Comparison of ENCODE assay signal across 29 cellular contexts in the genomic region with DNA sequence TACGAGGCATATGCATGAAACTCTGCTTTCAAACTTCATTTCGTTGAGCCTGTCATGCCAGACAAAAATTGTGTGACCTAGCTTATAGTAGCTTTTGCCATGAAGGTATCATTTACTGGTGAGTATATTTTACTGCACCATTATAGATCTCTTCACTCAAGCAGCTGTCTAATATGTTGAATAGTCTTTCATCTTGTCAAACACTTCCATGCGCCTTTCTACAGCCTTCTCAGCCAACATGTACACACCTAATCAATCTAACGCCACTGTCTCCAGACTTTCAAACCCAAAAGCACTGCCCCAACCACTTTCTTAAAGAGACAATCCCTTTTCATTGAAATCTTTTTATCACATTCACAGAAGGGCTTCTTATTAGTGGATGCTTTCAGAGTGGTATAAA.
"Had no signal": no experiment of that assay in that cellular context is flagged by ENCODE, and none has a peak within 500 bp of the region (broad histone marks: within the 10 kb centered on the region; RNA-seq: fewer than 3 reads in every experiment).

No MANE protein-coding gene starts in this region.

- H3K4me3 Mint-ChIP-seq: stimulated activated effector memory CD8-positive, alpha-beta T cell treated with anti-CD3 and anti-CD28 coated beads, Interleukin-12 subunit alpha, Interleukin-12 subunit beta, amount 100 ng/mL, for 72 hours; stimulated activated memory B cell treated with anti-CD40 and anti-IgM and Interleukin-4, amounts not matched to agents 10 μg/mL and 1 μg/mL and 100 μg/mL, for 72 hours; stimulated activated naive B cell treated with anti-CD40 and anti-IgM and Interleukin-4, amounts not matched to agents 10 μg/mL and 1 μg/mL and 100 μg/mL, for 72 hours; stimulated activated naive CD8-positive, alpha-beta T cell treated with anti-CD3 and anti-CD28 coated beads, Interleukin-15, amount 100 ng/mL, for 72 hours; stimulated activated naive CD8-positive, alpha-beta T cell treated with anti-CD3 and anti-CD28 coated beads, Interleukin-15, Interleukin-2, amounts not matched to agents 100 ng/mL and 50 ng/mL, for 24 hours; type B pancreatic cell had no signal

- H3K4me3 ChIP-seq: stomach, suprapubic skin, testis, thoracic aorta, thyroid gland, tibial artery, tibial nerve, transverse colon, upper lobe of left lung, upper lobe of right lung, uterus, vagina had no signal

- H3K36me3 ChIP-seq: stomach, suprapubic skin, thoracic aorta, thyroid gland, tibial artery, tibial nerve, transverse colon, upper lobe of left lung, upper lobe of right lung, uterus, vagina had no signal

- H3K4me1 Mint-ChIP-seq: stimulated activated memory B cell treated with anti-CD40 and anti-IgM and Interleukin-4, amounts not matched to agents 10 μg/mL and 1 μg/mL and 100 μg/mL, for 72 hours; stimulated activated naive B cell treated with anti-CD40 and anti-IgM and Interleukin-4, amounts not matched to agents 10 μg/mL and 1 μg/mL and 100 μg/mL, for 72 hours; stimulated activated naive CD8-positive, alpha-beta T cell treated with anti-CD3 and anti-CD28 coated beads, Interleukin-15, amount 100 ng/mL, for 72 hours had no signal

- ATAC-seq: stimulated activated effector memory CD8-positive, alpha-beta T cell treated with anti-CD3 and anti-CD28 coated beads, Interleukin-12 subunit alpha, Interleukin-12 subunit beta, amount 100 ng/mL, for 72 hours; stimulated activated memory B cell treated with anti-CD40 and anti-IgM and Interleukin-4, amounts not matched to agents 10 μg/mL and 1 μg/mL and 100 μg/mL, for 72 hours; stimulated activated naive B cell treated with anti-CD40 and anti-IgM and Interleukin-4, amounts not matched to agents 10 μg/mL and 1 μg/mL and 100 μg/mL, for 72 hours; stimulated activated naive CD8-positive, alpha-beta T cell treated with anti-CD3 and anti-CD28 coated beads, Interleukin-15, amount 100 ng/mL, for 72 hours; stimulated activated naive CD8-positive, alpha-beta T cell treated with anti-CD3 and anti-CD28 coated beads, Interleukin-15, Interleukin-2, amounts not matched to agents 100 U/mL and 50 U/mL, for 24 hours; upper lobe of right lung had no signal

- H3K9me3 ChIP-seq: suprapubic skin, testis, thoracic aorta, thyroid gland, tibial artery, transverse colon, upper lobe of left lung, upper lobe of right lung, uterus, vagina had no signal

- H3K4me1 ChIP-seq: stomach, suprapubic skin, testis, thyroid gland, tibial artery, tibial nerve, transverse colon, upper lobe of left lung, upper lobe of right lung, uterus, vagina had no signal

- H3K27ac ChIP-seq: stomach, suprapubic skin, testis, thoracic aorta, thyroid gland, tibial artery, tibial nerve, transverse colon, upper lobe of left lung, upper lobe of right lung, uterus, vagina had no signal

- FAIRE-seq: urothelium cell line had no signal

- H3K36me3 Mint-ChIP-seq: stimulated activated effector memory CD8-positive, alpha-beta T cell treated with anti-CD3 and anti-CD28 coated beads, Interleukin-12 subunit alpha, Interleukin-12 subunit beta, amount 100 ng/mL, for 72 hours; stimulated activated memory B cell treated with anti-CD40 and anti-IgM and Interleukin-4, amounts not matched to agents 10 μg/mL and 1 μg/mL and 100 μg/mL, for 72 hours; stimulated activated naive B cell treated with anti-CD40 and anti-IgM and Interleukin-4, amounts not matched to agents 10 μg/mL and 1 μg/mL and 100 μg/mL, for 72 hours; type B pancreatic cell had no signal

- DNase-seq: stimulated activated CD4-positive, alpha-beta T cell treated with anti-CD3 and anti-CD28 coated beads, Interleukin-2, amount 100 ng/mL, for 48 hours; stimulated activated CD4-positive, alpha-beta T cell treated with anti-CD3 and anti-CD28 coated beads, Interleukin-4, amount 100 ng/mL, for 1 hour; stimulated activated CD4-positive, alpha-beta T cell treated with anti-CD3 and anti-CD28 coated beads, Interleukin-4, amount 100 ng/mL, for 24 hours; stimulated activated CD4-positive, alpha-beta T cell treated with anti-CD3 and anti-CD28 coated beads, Interleukin-4, amount 100 ng/mL, for 4 hours; stimulated activated CD8-positive, alpha-beta memory T cell treated with anti-CD3 and anti-CD28 coated beads, Interleukin-4, amount 100 ng/mL, for 48 hours; stimulated activated naive B cell treated with anti-CD40 and anti-IgM and Interleukin-4, amounts not matched to agents 10 μg/mL and 1 μg/mL and 100 μg/mL, for 72 hours; stimulated activated naive CD4-positive, alpha-beta T cell; stimulated activated naive CD4-positive, alpha-beta T cell treated with Interleukin-2 at 50 U/mL for 16 hours; stimulated activated naive CD8-positive, alpha-beta T cell treated with anti-CD3 and anti-CD28 coated beads, Interleukin-15, amount 100 ng/mL, for 72 hours; stimulated activated naive CD8-positive, alpha-beta T cell treated with anti-CD3 and anti-CD28 coated beads, Interleukin-15, Interleukin-2, amounts not matched to agents 100 U/mL and 50 U/mL, for 24 hours; stomach; substantia nigra; testis; thyroid gland; tibial artery; transverse colon; trophoblast cell; upper lobe of left lung; upper lobe of right lung; uterus had no signal

- H3K27ac Mint-ChIP-seq: stimulated activated effector memory CD8-positive, alpha-beta T cell treated with anti-CD3 and anti-CD28 coated beads, Interleukin-12 subunit alpha, Interleukin-12 subunit beta, amount 100 ng/mL, for 72 hours; stimulated activated memory B cell treated with anti-CD40 and anti-IgM and Interleukin-4, amounts not matched to agents 10 μg/mL and 1 μg/mL and 100 μg/mL, for 72 hours; stimulated activated naive B cell treated with anti-CD40 and anti-IgM and Interleukin-4, amounts not matched to agents 10 μg/mL and 1 μg/mL and 100 μg/mL, for 72 hours; stimulated activated naive CD8-positive, alpha-beta T cell treated with anti-CD3 and anti-CD28 coated beads, Interleukin-15, Interleukin-2, amounts not matched to agents 100 ng/mL and 50 ng/mL, for 24 hours; type B pancreatic cell had no signal

- H3K27me3 Mint-ChIP-seq: stimulated activated memory B cell treated with anti-CD40 and anti-IgM and Interleukin-4, amounts not matched to agents 10 μg/mL and 1 μg/mL and 100 μg/mL, for 72 hours; stimulated activated naive CD8-positive, alpha-beta T cell treated with anti-CD3 and anti-CD28 coated beads, Interleukin-15, amount 100 ng/mL, for 72 hours; stimulated activated naive CD8-positive, alpha-beta T cell treated with anti-CD3 and anti-CD28 coated beads, Interleukin-15, Interleukin-2, amounts not matched to agents 100 ng/mL and 50 ng/mL, for 24 hours had no signal

- H3K27me3 ChIP-seq: stomach, testis, thyroid gland, tibial artery, tibial nerve, transverse colon, upper lobe of left lung, upper lobe of right lung, uterus, vagina had no signal
